8 cellular contexts compared by ENCODE assay signal in genomic region chr11:103108933-103109817, GRCh38. TPM values are rescaled to one million over a fixed set of nuclear protein-coding genes. Genes with fewer than 3 reads are reported as not detected.
DNase-seq lines count a peak whose midpoint lies in the region; ATAC-seq and TF ChIP-seq lines count a peak whose summit lies in the region.

TSS of gene DYNC2H1 (plus strand) at chr11:103109426. CDS start at chr11:103109575, 149 bp downstream.

- TF ChIP-seq CTCF in Peyer's patch (IDR thresholded peaks at IDR 0.05) = peak; percentile 16 to 60 (median 42)
- peak; percentile 42 for TF ChIP-seq CTCF in fibroblast of mammary gland (conservative IDR thresholded peaks at IDR 0.05; ENCODE audit: control insufficient read depth, insufficient read depth, low read depth, low read length)
- peak; percentile 47 for TF ChIP-seq CTCF in natural killer cell (IDR thresholded peaks at IDR 0.05)

- peak within 1 kb of the TSS; percentile 3 to 75 (median 28) for H3K27ac ChIP-seq in Peyer's patch

- no peaks in the 10 kb centered on the region for H3K9me3 ChIP-seq in Peyer's patch

- peaks cover 13% of the 10 kb centered on the region for H3K4me1 Mint-ChIP-seq in activated T-cell treated with anti-CD3 and anti-CD28 coated beads, Interleukin-2, amount 50 U/mL, for 72 hours (ENCODE audit: low read depth)
- peaks cover 13 to 17% of the 10 kb centered on the region in 2 donors for H3K4me1 Mint-ChIP-seq in natural killer cell
- H3K4me1 Mint-ChIP-seq in stimulated activated naive B cell treated with anti-CD40 and anti-IgM and Interleukin-4, amounts not matched to agents 10 μg/mL and 1 μg/mL and 100 μg/mL, for 72 hours = peaks cover 5 to 9% of the 10 kb centered on the region in 2 donors

- peaks cover 6% of the 10 kb centered on the region for H3K27me3 Mint-ChIP-seq in activated T-cell treated with anti-CD3 and anti-CD28 coated beads, Interleukin-2, amount 50 U/mL, for 72 hours (ENCODE audit: low read depth)
- peaks cover 6 to 19% of the 10 kb centered on the region in 2 donors for H3K27me3 Mint-ChIP-seq in natural killer cell (ENCODE audit: low read depth in 2 of 2)
- peaks cover 0 to 7% of the 10 kb centered on the region in 2 donors for H3K27me3 Mint-ChIP-seq in stimulated activated naive B cell treated with anti-CD40 and anti-IgM and Interleukin-4, amounts not matched to agents 10 μg/mL and 1 μg/mL and 100 μg/mL, for 72 hours

- peak within 1 kb of the TSS; percentile 91 to 95 for H3K4me3 Mint-ChIP-seq in activated T-cell treated with anti-CD3 and anti-CD28 coated beads, Interleukin-2, amount 50 U/mL, for 72 hours
- H3K4me3 Mint-ChIP-seq in natural killer cell = peak within 1 kb of the TSS; percentile 95
- H3K4me3 Mint-ChIP-seq in stimulated activated naive B cell treated with anti-CD40 and anti-IgM and Interleukin-4, amounts not matched to agents 10 μg/mL and 1 μg/mL and 100 μg/mL, for 72 hours = peak within 1 kb of the TSS; percentile 92 to 97

- DNase-seq in DMS53 (lab: John Stamatoyannopoulos, UW) (peak; percentile 98), Peyer's patch (peak; percentile 80 to 94 (median 89)), fibroblast of mammary gland (ENCODE audit: low read depth) (peak; percentile 91), natural killer cell (peak; percentile 84)
- peak; percentile 91 to 92 for DNase-seq in activated T-cell treated with anti-CD3 and anti-CD28 coated beads, Interleukin-2, amount 50 U/mL, for 72 hours
- DNase-seq in stimulated activated naive B cell treated with anti-CD40 and anti-IgM and Interleukin-4, amounts not matched to agents 10 μg/mL and 1 μg/mL and 100 μg/mL, for 72 hours = peak; percentile 82

- no peaks in the 10 kb centered on the region for H3K27me3 ChIP-seq in Peyer's patch

- peaks cover 0 to 9% (median 0%) of the 10 kb centered on the region in 4 donors for H3K4me1 ChIP-seq in Peyer's patch

- no peaks in the 10 kb centered on the region for H3K36me3 ChIP-seq in Peyer's patch

- TF ChIP-seq POLR2A in Peyer's patch (IDR thresholded peaks at IDR 0.05) = no peak

- H3K36me3 Mint-ChIP-seq in activated T-cell treated with anti-CD3 and anti-CD28 coated beads, Interleukin-2, amount 50 U/mL, for 72 hours (ENCODE audit: insufficient read depth in 2 of 2) = no peaks in the 10 kb centered on the region
- H3K36me3 Mint-ChIP-seq in natural killer cell = no peaks in the 10 kb centered on the region
- H3K36me3 Mint-ChIP-seq in stimulated activated naive B cell treated with anti-CD40 and anti-IgM and Interleukin-4, amounts not matched to agents 10 μg/mL and 1 μg/mL and 100 μg/mL, for 72 hours = no peaks in the 10 kb centered on the region

- TF ChIP-seq RAD21 in Ishikawa (IDR thresholded peaks at IDR 0.05; ENCODE audit: low read depth) = peak; percentile 23; the same call in 1 of the 2 replicates

- intact Hi-C loops in natural killer cell (cut with micrococcal nuclease) = loop anchor here (1.0 to 5.0 kb wide), 2 partner anchors 17 to 72 kb away; partner anchors contain the start of gene DCUN1D5

- peak; percentile 100 for ATAC-seq in GM21717 (IDR thresholded peaks at IDR 0.05; ENCODE audit: unreplicated experiment)
- ATAC-seq in activated T-cell treated with anti-CD3 and anti-CD28 coated beads, Interleukin-2, amount 50 U/mL, for 72 hours (replicated peaks in 1 of 2) = peak; percentile 98
- ATAC-seq in natural killer cell = peak; percentile 95 to 98 (median 97)
- peak; percentile 97 to 98 for ATAC-seq in stimulated activated naive B cell treated with anti-CD40 and anti-IgM and Interleukin-4, amounts not matched to agents 10 μg/mL and 1 μg/mL and 100 μg/mL, for 72 hours (replicated peaks)

- H3K27ac Mint-ChIP-seq in activated T-cell treated with anti-CD3 and anti-CD28 coated beads, Interleukin-2, amount 50 U/mL, for 72 hours = peak within 1 kb of the TSS; percentile 50
- H3K27ac Mint-ChIP-seq in natural killer cell = peak within 1 kb of the TSS; percentile 85 to 99
- peak within 1 kb of the TSS; percentile 83 for H3K27ac Mint-ChIP-seq in stimulated activated naive B cell treated with anti-CD40 and anti-IgM and Interleukin-4, amounts not matched to agents 10 μg/mL and 1 μg/mL and 100 μg/mL, for 72 hours

- no peaks in the 10 kb centered on the region for H3K9me3 Mint-ChIP-seq in activated T-cell treated with anti-CD3 and anti-CD28 coated beads, Interleukin-2, amount 50 U/mL, for 72 hours
- no peaks in the 10 kb centered on the region for H3K9me3 Mint-ChIP-seq in natural killer cell
- no peaks in the 10 kb centered on the region for H3K9me3 Mint-ChIP-seq in stimulated activated naive B cell treated with anti-CD40 and anti-IgM and Interleukin-4, amounts not matched to agents 10 μg/mL and 1 μg/mL and 100 μg/mL, for 72 hours

- no peak for TF ChIP-seq EP300 in Ishikawa (IDR thresholded peaks at IDR 0.05; ENCODE audit: borderline replicate concordance)

- H3K4me3 ChIP-seq in Peyer's patch = peak within 1 kb of the TSS; percentile 54 to 74 (median 59)
- peak within 1 kb of the TSS; percentile 85 for H3K4me3 ChIP-seq in fibroblast of mammary gland (ENCODE audit: control insufficient read depth, low read depth, low read length)

TF ChIP-seq in Ishikawa, 13 proteins besides CTCF, POLR2A, EP300 and RAD21:
- TF ChIP-seq NFIC (IDR thresholded peaks at IDR 0.05) (no peak), EGR1 (IDR thresholded peaks at IDR 0.05) (peak; percentile 28; the same call in 1 of the 2 replicates), YY1 (IDR thresholded peaks at IDR 0.05; ENCODE audit: low read depth) (no peak; the same call in 1 of the 2 replicates), ZBTB7A (IDR thresholded peaks at IDR 0.05; ENCODE audit: low read depth) (no peak), TCF12 (IDR thresholded peaks at IDR 0.05; ENCODE audit: low read depth) (peak; percentile 10; the same call in 1 of the 2 replicates), TAF1 (IDR thresholded peaks at IDR 0.05; ENCODE audit: low read depth) (peak; percentile 42), CEBPB (IDR thresholded peaks at IDR 0.05) (peak; percentile 86), MAX (IDR thresholded peaks at IDR 0.05) (peak; percentile 91), FOXM1 (IDR thresholded peaks at IDR 0.05; ENCODE audit: borderline replicate concordance, low read depth) (no peak), TEAD4 (IDR thresholded peaks at IDR 0.05) (peak; percentile 20; the same call in 1 of the 2 replicates)

RNA-seq across cellular contexts. Expression of gene DYNC2H1, which starts in this region (rescaled TPM):
- 10 to 100 TPM in 2 of 4 donors, 1 to 10 TPM in 2; 4.7 to 14.0 (median 8.1) TPM for total RNA-seq in Peyer's patch
- 1 to 10 TPM; 1.5 to 2.2 TPM for total RNA-seq in activated T-cell treated with anti-CD3 and anti-CD28 coated beads, Interleukin-2, amount 50 U/mL, for 72 hours
- 1 to 10 TPM; 4.1 to 7.5 (median 4.4) TPM for total RNA-seq in natural killer cell

Comparison
In these comparisons a context has a peak if more than half of its experiments do, and no peak if none do; other contexts are left out.
1. Peak in every context shown above with its lines: DNase-seq, ATAC-seq, H3K4me3 ChIP-seq and H3K27ac ChIP-seq.